Comparison of ENCODE assay signal across 1 cellular context in genomic region chr19:42285988-42286348, GRCh38.
TF ChIP-seq lines count a peak whose summit lies in the region.

No MANE protein-coding gene starts in this region.

TF ChIP-seq in endothelial cell of umbilical vein, 7 proteins besides CTCF, POLR2A, EP300 and RAD21:
- no peak for TF ChIP-seq EZH2 (IDR thresholded peaks at IDR 0.05; ENCODE audit: borderline replicate concordance, low read depth, low read length, severe bottlenecking)
- no peak for TF ChIP-seq MYC (IDR thresholded peaks at IDR 0.05; ENCODE audit: low read depth, low read length)
- TF ChIP-seq POLR2AphosphoS5 (IDR thresholded peaks at IDR 0.05; ENCODE audit: insufficient read depth, low read depth, low read length): no peak
- TF ChIP-seq, protein P1, sequence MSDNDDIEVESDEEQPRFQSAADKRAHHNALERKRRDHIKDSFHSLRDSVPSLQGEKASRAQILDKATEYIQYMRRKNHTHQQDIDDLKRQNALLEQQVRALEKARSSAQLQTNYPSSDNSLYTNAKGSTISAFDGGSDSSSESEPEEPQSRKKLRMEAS (IDR thresholded peaks at IDR 0.05; ENCODE audit: insufficient read depth, insufficient read length): no peak
- no peak for TF ChIP-seq FOS (IDR thresholded peaks at IDR 0.05; ENCODE audit: borderline replicate concordance, insufficient read depth, low read length)
- TF ChIP-seq JUN (IDR thresholded peaks at IDR 0.05; ENCODE audit: borderline replicate concordance, insufficient read depth, insufficient read length, low read depth): no peak
- no peak for TF ChIP-seq GATA2 (IDR thresholded peaks at IDR 0.05; ENCODE audit: insufficient read depth, insufficient read length, low read depth, low read length)
